ENCODE assay signal across 8 cellular contexts in genomic region chr4:73222466-73223257, GRCh38. TPM values are rescaled to one million over a fixed set of nuclear protein-coding genes. Genes with fewer than 3 reads are reported as not detected.
DNase-seq lines count a peak whose midpoint lies in the region; ATAC-seq, FAIRE-seq and TF ChIP-seq lines count a peak whose summit lies in the region.

No MANE protein-coding gene starts in this region.

- no peak for TF ChIP-seq CTCF in colonic mucosa (IDR thresholded peaks at IDR 0.05)
- TF ChIP-seq CTCF in HepG2 (CRISPR knock-in tag; IDR thresholded peaks at IDR 0.05) = no peak

- TF ChIP-seq POLR2A in HepG2 (IDR thresholded peaks at IDR 0.05; ENCODE audit: insufficient read depth in 1 of 2, low read depth in 2 of 2, low read length in 2 of 2) = no peak

- ATAC-seq in GM18858 (IDR thresholded peaks at IDR 0.05; ENCODE audit: unreplicated experiment) (peak; percentile 98), HG03060 (IDR thresholded peaks at IDR 0.05; ENCODE audit: low read depth, unreplicated experiment) (peak; percentile 99), HepG2 (peak; percentile 91)

- TF ChIP-seq RAD21 in HepG2 (CRISPR knock-in tag; IDR thresholded peaks at IDR 0.05) = no peak

- H3K4me2 ChIP-seq in HepG2 (ENCODE audit: low read depth, low read length) = no peak overlapping the region

- no peak for TF ChIP-seq EP300 in HepG2 (IDR thresholded peaks at IDR 0.05; ENCODE audit: low read depth in 2 of 2, low read length in 2 of 2)
- TF ChIP-seq EP300 in HepG2 (CRISPR knock-in tag; IDR thresholded peaks at IDR 0.05; ENCODE audit: borderline replicate concordance) = no peak

- DNase-seq in AML-193 (lab: John Stamatoyannopoulos, UW) (peak; percentile 92 to 95), NCI-H2081 (lab: John Stamatoyannopoulos, UW) (peak; percentile 67 to 91), colonic mucosa (peak; percentile 72), HepG2 (ENCODE audit: low spot score) (peak; percentile 75)
- peak; percentile 42 for DNase-seq in stimulated activated CD8-positive, alpha-beta memory T cell treated with anti-CD3 and anti-CD28 coated beads, Interleukin-12 subunit alpha, Interleukin-12 subunit beta, amount 100 ng/mL, for 1 hour (ENCODE audit: low read depth)

- CTCF ChIA-PET in HepG2 (lab: Yijun Ruan, JAX; ENCODE audit: low intra/inter-chr PET ratio, low total read pairs) = no interaction called here

- in situ Hi-C loops in HepG2 (cut with HindIII; ENCODE audit: extremely low pct_ligation_motif_present, low pct_unique_long_range_greater_than_20kb) = no loop called here

- H3K27me3 ChIP-seq in colonic mucosa = no peaks in the 10 kb centered on the region
- H3K27me3 ChIP-seq in HepG2 (ENCODE audit: control insufficient read depth in 1 of 2, insufficient read depth in 2 of 2, low read length in 2 of 2) = no peaks in the 10 kb centered on the region

- peaks cover 87% of the 10 kb centered on the region for H3K79me2 ChIP-seq in HepG2 (ENCODE audit: insufficient read depth, low read length)

- BruUV-seq in HepG2 (replicated peaks; lab: Mats Ljungman, UMichigan) = TSS peak; percentile 5

- POLR2A ChIA-PET in HepG2 (lab: Yijun Ruan, JAX) = interaction anchor here (1.0 kb wide), 1 partner anchor 36 kb away, joined by 4 read pairs; the partner anchor contains the start of gene ANKRD17

- intact Hi-C loops in colonic mucosa (cut with DNase I) = no loop called here
- intact Hi-C loops in HepG2 (cut with micrococcal nuclease; ENCODE audit: unreplicated experiment) = no loop called here

- H3K27ac ChIP-seq in colonic mucosa = peak overlapping the region; percentile 24
- no peak overlapping the region for H3K27ac ChIP-seq in HepG2 (ENCODE audit: extremely low read length, insufficient read depth, low read length)

- WGBS in HepG2 (ENCODE audit: low lambda C conversion rate) = 83% methylated on average over 6 of the region's 6 CpGs

- peak overlapping the region in 1 of 2 donors; percentile 74 for H3K9ac ChIP-seq in colonic mucosa (ENCODE audit: low read depth in 2 of 2, low read length in 2 of 2)
- peak overlapping the region; percentile 10; the same call in 1 of the 2 replicates for H3K9ac ChIP-seq in HepG2 (ENCODE audit: insufficient read depth, low read depth, low read length)

- H3K4me1 ChIP-seq in colonic mucosa (no peaks in the 10 kb centered on the region), HepG2 (ENCODE audit: insufficient read depth, low read length) (peaks cover 6% of the 10 kb centered on the region; the same call in 1 of the 2 replicates)

- H3K36me3 ChIP-seq in colonic mucosa (no peaks in the 10 kb centered on the region), HepG2 (replicated peaks in 1 of 2; ENCODE audit: control insufficient read depth in 1 of 2, insufficient read depth in 2 of 2, low read length in 2 of 2) (peaks cover 1 to 17% of the 10 kb centered on the region in 2 experiments; a peak in 2 of 5 replicates)

- H3K9me3 ChIP-seq in colonic mucosa (no peaks in the 10 kb centered on the region), HepG2 (ENCODE audit: low read length) (no peaks in the 10 kb centered on the region)

- H3K4me3 ChIP-seq in colonic mucosa = peak overlapping the region; percentile 19
- H3K4me3 ChIP-seq in HepG2 (replicated peaks in 1 of 3; ENCODE audit: insufficient read depth in 1 of 3, low read depth in 2 of 3, low read length in 3 of 3) = no peak overlapping the region

- FAIRE-seq in TTC549 (lab: Jason Lieb, UNC) (peak; percentile 98), HepG2 (lab: Jason Lieb, UNC) (no peak)

- no peak overlapping the region for H2AFZ ChIP-seq in HepG2 (ENCODE audit: low read length)

- peaks cover 20% of the 10 kb centered on the region for H4K20me1 ChIP-seq in HepG2 (ENCODE audit: insufficient read depth, low read length)

TF ChIP-seq in HepG2, 621 proteins besides CTCF, POLR2A, EP300 and RAD21 (continues in another document):
- TF ChIP-seq HNF4G (IDR thresholded peaks at IDR 0.05; ENCODE audit: borderline replicate concordance, low read depth, low read length) = no peak
- no peak for TF ChIP-seq HNF4G (CRISPR knock-in tag; IDR thresholded peaks at IDR 0.05; ENCODE audit: borderline replicate concordance, low read depth)
- peak; percentile 36; the same call in 1 of the 2 replicates for TF ChIP-seq ETV5 (CRISPR knock-in tag; IDR thresholded peaks at IDR 0.05; ENCODE audit: borderline replicate concordance)
- no peak for TF ChIP-seq FOSL1 (CRISPR knock-in tag; IDR thresholded peaks at IDR 0.05; ENCODE audit: borderline replicate concordance)
- TF ChIP-seq ZNF768 (CRISPR knock-in tag; IDR thresholded peaks at IDR 0.05) = no peak
- TF ChIP-seq NFE2 (CRISPR knock-in tag; IDR thresholded peaks at IDR 0.05) = no peak
- no peak for TF ChIP-seq ZZZ3 (CRISPR knock-in tag; IDR thresholded peaks at IDR 0.05; ENCODE audit: borderline replicate concordance)
- no peak for TF ChIP-seq ARID4A (CRISPR knock-in tag; IDR thresholded peaks at IDR 0.05; ENCODE audit: borderline replicate concordance)
- TF ChIP-seq PHF8 (CRISPR knock-in tag; IDR thresholded peaks at IDR 0.05) = no peak
- TF ChIP-seq ARNT2 (CRISPR knock-in tag; IDR thresholded peaks at IDR 0.05; ENCODE audit: low read depth) = no peak
- no peak for TF ChIP-seq SMARCC2 (IDR thresholded peaks at IDR 0.05)
- peak; percentile 15; the same call in 1 of the 2 replicates for TF ChIP-seq GATAD2A (CRISPR knock-in tag; IDR thresholded peaks at IDR 0.05)
- TF ChIP-seq ZNF83 (CRISPR knock-in tag; IDR thresholded peaks at IDR 0.05; ENCODE audit: borderline replicate concordance) = no peak
- no peak for TF ChIP-seq DNMT3B (CRISPR knock-in tag; conservative IDR thresholded peaks at IDR 0.05)
- TF ChIP-seq TEAD3 (CRISPR knock-in tag; optimal IDR thresholded peaks at IDR 0.05; ENCODE audit: borderline replicate concordance) = peak; percentile 50
- no peak for TF ChIP-seq ZNF235 (CRISPR knock-in tag; IDR thresholded peaks at IDR 0.05; ENCODE audit: borderline replicate concordance)
- no peak for TF ChIP-seq SUZ12 (IDR thresholded peaks at IDR 0.05; ENCODE audit: low read depth, low read length)
- no peak for TF ChIP-seq PAX8 (CRISPR knock-in tag; IDR thresholded peaks at IDR 0.05; ENCODE audit: borderline replicate concordance)
- TF ChIP-seq MYC (CRISPR knock-in tag; IDR thresholded peaks at IDR 0.05; ENCODE audit: borderline replicate concordance) = no peak
- no peak for TF ChIP-seq ZNF615 (CRISPR knock-in tag; IDR thresholded peaks at IDR 0.05; ENCODE audit: borderline replicate concordance)

RNA-seq across cellular contexts. Expression of gene ANKRD17, which starts 35.9 kb away (rescaled TPM):
- total RNA-seq in colonic mucosa (10 to 100 TPM; 51.5 to 59.2 TPM), HepG2 (2016; rRNA removed; fragmentation: Illumina TruSeq; extraction: Trizol) (61.1 and 97.9 TPM in 2 replicates)
- total RNA-seq in HepG2 (2016; cell fraction: cytosol; rRNA removed; fragmentation: Illumina TruSeq; extraction: Trizol; ENCODE audit: low read depth) = 16.1 and 17.5 TPM in 2 replicates
- 56.4 and 90.8 TPM in 2 replicates for total RNA-seq in HepG2 (2016; cell fraction: insoluble cytoplasmic fraction; rRNA removed; fragmentation: Illumina TruSeq; extraction: Trizol)
- total RNA-seq in HepG2 (2016; cell fraction: membrane; rRNA removed; fragmentation: Illumina TruSeq; extraction: Trizol) = 33.0 and 35.8 TPM in 2 replicates
- 70.8 and 73.9 TPM in 2 replicates for total RNA-seq in HepG2 (2016; cell fraction: nucleus; rRNA removed; fragmentation: Illumina TruSeq; extraction: Trizol)
- 48.9 and 55.7 TPM in 2 replicates for polyA plus RNA-seq in HepG2 (2011; rRNA removed)
- polyA plus RNA-seq in HepG2 (2011; cell fraction: cytosol; rRNA removed) = 30.1 and 39.4 TPM in 2 replicates
- 39.5 and 42.6 TPM in 2 replicates for polyA plus RNA-seq in HepG2 (2011; cell fraction: nucleus; rRNA removed)
- polyA plus RNA-seq in HepG2 (2012) = 32.6 and 35.4 TPM in 2 replicates
- 2.2 and 2.6 TPM in 2 replicates for polyA plus RNA-seq in HepG2 (2016; cell fraction: cytosol; fragmentation: Illumina TruSeq; extraction: Trizol; ENCODE audit: low read depth)
- 64.3 and 64.9 TPM in 2 replicates for polyA plus RNA-seq in HepG2 (2016; cell fraction: insoluble cytoplasmic fraction; fragmentation: Illumina TruSeq; extraction: Trizol; ENCODE audit: low read depth)
- 7.9 and 9.7 TPM in 2 replicates for polyA plus RNA-seq in HepG2 (2016; cell fraction: membrane; fragmentation: Illumina TruSeq; extraction: Trizol; ENCODE audit: low read depth)
- 49.4 and 51.3 TPM in 2 replicates for polyA plus RNA-seq in HepG2 (2016; cell fraction: nucleus; fragmentation: Illumina TruSeq; extraction: Trizol; ENCODE audit: insufficient read depth, low read depth)
- 82.8 and 91.1 TPM in 2 replicates for polyA minus RNA-seq in HepG2 (2011; rRNA and poly(A)+ RNA removed; ENCODE audit: low replicate concordance)
- 62.0 and 69.7 TPM in 2 replicates for polyA minus RNA-seq in HepG2 (2011; cell fraction: cytosol; rRNA and poly(A)+ RNA removed)
- 141 and 147 TPM in 2 replicates for polyA minus RNA-seq in HepG2 (2011; cell fraction: nucleus; rRNA and poly(A)+ RNA removed)

Comparison
In these comparisons a context has a peak if more than half of its experiments do, and no peak if none do; other contexts are left out.
1. DNase-seq: peak in every context shown above with its lines; median percentile 94 in AML-193; 79 in NCI-H2081; 75 in HepG2; 72 in colonic mucosa; 42 in stimulated activated CD8-positive, alpha-beta memory T cell treated with anti-CD3 and anti-CD28 coated beads, Interleukin-12 subunit alpha, Interleukin-12 subunit beta, amount 100 ng/mL, for 1 hour.